15 cellular contexts compared by ENCODE assay signal in the genomic region with DNA sequence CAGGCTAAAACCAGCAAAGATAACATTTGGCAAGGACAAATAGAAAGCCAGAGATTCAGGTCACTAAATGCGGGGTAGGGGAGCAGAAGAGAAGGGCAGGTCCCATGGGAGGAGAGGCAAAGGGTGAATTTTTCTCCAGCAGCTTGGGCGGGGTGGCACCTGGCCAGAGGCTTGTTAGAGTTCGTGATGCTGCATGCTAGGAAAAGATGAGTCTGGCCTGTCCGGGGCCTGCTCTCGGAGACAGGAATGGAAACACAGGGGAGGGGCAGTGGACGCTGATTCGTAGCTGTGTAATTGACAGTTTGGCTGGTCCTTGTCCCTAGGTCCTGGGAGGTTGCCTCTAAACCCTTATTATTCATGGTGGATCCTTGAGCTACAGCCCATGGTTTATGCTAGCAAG. TPM values are rescaled to one million over a fixed set of nuclear protein-coding genes. Genes with fewer than 3 reads are reported as not detected.
A peak's percentile ranks its signal among the peaks of the same experiment; 100 is the strongest.
DNase-seq lines count a peak whose midpoint lies in the region; ATAC-seq, FAIRE-seq and TF ChIP-seq lines count a peak whose summit lies in the region.
"Had no signal": no experiment of that assay in that cellular context is flagged by ENCODE, and none has a peak within 500 bp of the region (broad histone marks: within the 10 kb centered on the region; RNA-seq: fewer than 3 reads in every experiment).

No MANE protein-coding gene starts in this region.

- no peaks in the 10 kb centered on the region for H3K9me3 ChIP-seq in kidney (ENCODE audit: control insufficient read depth in 1 of 2, low read length in 2 of 2)
- H3K9me3 ChIP-seq in skeletal muscle tissue (ENCODE audit: control insufficient read depth in 3 of 3, low read length in 3 of 3): no peaks in the 10 kb centered on the region
- H3K9me3 ChIP-seq: HAP-1 had no signal

- H3K27me3 ChIP-seq in skeletal muscle tissue (ENCODE audit: control insufficient read depth in 3 of 3, insufficient read depth in 3 of 3, low read length in 3 of 3): no peaks in the 10 kb centered on the region

- peak overlapping the region in 1 of 2 donors; percentile 47 for H3K27ac ChIP-seq in coronary artery
- H3K27ac ChIP-seq in kidney (ENCODE audit: low read depth in 2 of 2, low read length in 2 of 2): peak overlapping the region in 1 of 2 donors; percentile 20
- peak overlapping the region; percentile 67 for H3K27ac ChIP-seq in skeletal muscle tissue (ENCODE audit: low read depth, low read length)
- H3K27ac ChIP-seq: parathyroid adenoma had no signal

- DNase-seq in ELR (ENCODE audit: low read depth) (peak; percentile 33), coronary artery (ENCODE audit: low spot score) (peak; percentile 74), kidney (peak; percentile 95), globus pallidus (ENCODE audit: low spot score) (no peak), A172 (ENCODE audit: low spot score) (no peak), NCI-H748 (lab: John Stamatoyannopoulos, UW; ENCODE audit: unreplicated experiment) (no peak)
- DNase-seq: CD4-positive, CD25-positive, alpha-beta regulatory T cell; KG1; trophoblast cell had no signal

- peak overlapping the region; percentile 8 for H3K4me3 ChIP-seq in coronary artery
- H3K4me3 ChIP-seq in kidney (ENCODE audit: low read length in 2 of 2): no peak overlapping the region
- H3K4me3 ChIP-seq in skeletal muscle tissue (ENCODE audit: low read length in 3 of 3): no peak overlapping the region
- H3K4me3 ChIP-seq: HAP-1 had no signal

- no peak for FAIRE-seq in kidney (lab: Jason Lieb, UNC)
- FAIRE-seq: endothelial cell of umbilical vein, islet of Langerhans had no signal

- no peak overlapping the region for H3K9ac ChIP-seq in kidney (ENCODE audit: low read length in 2 of 2)
- H3K9ac ChIP-seq in skeletal muscle tissue (ENCODE audit: low read depth in 1 of 3, low read length in 3 of 3): peak overlapping the region in 2 of 3 donors; percentile 18 to 54
- H3K9ac ChIP-seq: parathyroid adenoma had no signal

- intact Hi-C loops in kidney (cut with DNase I): no loop called here

- peaks cover 12 to 16% of the 10 kb centered on the region in 2 donors for H3K4me1 ChIP-seq in kidney (ENCODE audit: control insufficient read depth in 1 of 2, insufficient read depth in 1 of 2, low read depth in 1 of 2, low read length in 2 of 2)
- H3K4me1 ChIP-seq in skeletal muscle tissue (ENCODE audit: control insufficient read depth in 3 of 3, insufficient read depth in 3 of 3, low read length in 3 of 3): peaks cover 34 to 53% (median 46%) of the 10 kb centered on the region in 3 donors
- H3K4me1 ChIP-seq: HAP-1, parathyroid adenoma had no signal

- TF ChIP-seq CTCF in coronary artery (IDR thresholded peaks at IDR 0.05) (no peak), kidney (IDR thresholded peaks at IDR 0.05; ENCODE audit: borderline replicate concordance, extremely low read depth, insufficient read depth) (no peak)

- no peak for ATAC-seq in GM19023 (IDR thresholded peaks at IDR 0.05; ENCODE audit: unreplicated experiment)

- no peaks in the 10 kb centered on the region for H3K36me3 ChIP-seq in kidney (ENCODE audit: control insufficient read depth in 1 of 2, insufficient read depth in 2 of 2, low read length in 2 of 2)
- H3K36me3 ChIP-seq in skeletal muscle tissue (ENCODE audit: control insufficient read depth in 3 of 3, insufficient read depth in 3 of 3, low read length in 3 of 3): no peaks in the 10 kb centered on the region
- H3K36me3 ChIP-seq: HAP-1 had no signal

RNA-seq across cellular contexts. Expression of a gene that starts 44.7 kb away (rescaled TPM):
- total RNA-seq in kidney (0.35 TPM), skeletal muscle tissue (2.6 TPM)
- not detected for polyA plus RNA-seq in kidney (ENCODE audit: insufficient read depth, low read depth, low replicate concordance)
- 1.1 and 3.0 TPM in 2 replicates for total RNA-seq in A172 (2014; rRNA removed; shearing (Covaris generic))
- total RNA-seq: CD4-positive, CD25-positive, alpha-beta regulatory T cell; endothelial cell of umbilical vein had no signal
- polyA plus RNA-seq: CD4-positive, CD25-positive, alpha-beta regulatory T cell; endothelial cell of umbilical vein had no signal

Comparison
In these comparisons a context has a peak if more than half of its experiments do, and no peak if none do; other contexts are left out.
1. DNase-seq: peak in ELR (single experiment), coronary artery (single experiment) and kidney (single experiment); none in globus pallidus (single experiment), A172 (single experiment) and NCI-H748 (single experiment).
2. H3K9ac ChIP-seq: peak in skeletal muscle tissue (2 of 3); none in kidney (0 of 2).